ENCODE assay signal across 8 cellular contexts in the genomic region with DNA sequence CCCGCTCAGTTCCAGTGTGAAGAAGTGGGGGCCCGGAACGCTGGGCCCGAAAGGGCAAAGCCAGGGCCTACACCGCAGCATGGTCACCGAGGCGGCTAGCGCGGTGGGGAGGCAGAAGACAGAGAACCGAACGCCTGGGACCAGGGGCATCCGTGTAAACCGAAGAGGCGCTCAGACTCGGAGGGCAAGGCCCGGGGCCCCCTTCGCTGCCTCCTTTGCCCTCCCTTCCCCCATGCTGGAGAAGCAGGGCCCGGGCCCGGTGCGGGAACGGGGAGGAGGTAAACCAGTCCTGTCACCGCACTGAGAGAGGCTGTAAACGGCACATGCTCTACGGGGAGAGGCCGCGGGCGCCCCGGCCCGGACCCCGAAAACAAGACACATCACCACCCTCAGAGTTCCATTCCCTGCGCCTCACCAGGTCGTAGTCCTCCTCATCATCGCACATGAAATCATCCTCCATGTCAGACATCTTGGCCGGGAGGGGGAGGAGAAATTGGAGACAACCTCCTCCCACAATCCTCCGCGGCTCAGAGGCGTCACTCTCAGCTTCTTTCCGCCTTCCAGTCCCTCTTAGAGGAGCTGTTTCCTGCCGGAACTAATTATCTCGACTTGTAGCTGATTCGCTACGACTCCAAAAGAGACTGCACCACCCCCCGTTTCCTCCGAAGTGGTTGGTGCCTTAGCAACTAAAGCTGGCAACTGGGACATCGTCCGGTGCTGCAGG. TPM values are rescaled to one million over a fixed set of nuclear protein-coding genes. Genes with fewer than 3 reads are reported as not detected.
A peak's percentile ranks its signal among the peaks of the same experiment; 100 is the strongest.
DNase-seq lines count a peak whose midpoint lies in the region; ATAC-seq and TF ChIP-seq lines count a peak whose summit lies in the region.

Gene COPS2 (minus strand): TSS at position 490 of the 724 bp plus-strand sequence. CDS start 21 bp downstream, at position 469.

- peak; percentile 89 for ATAC-seq in GM21723 (IDR thresholded peaks at IDR 0.05; ENCODE audit: unreplicated experiment)
- peak; percentile 98 for ATAC-seq in Panc1
- peak; percentile 99 for ATAC-seq in esophagus mucosa

- H3K9ac ChIP-seq in muscle layer of colon (ENCODE audit: low read length): peak within 1 kb of the TSS; percentile 97

- in situ Hi-C loops in Panc1 (cut with HindIII; ENCODE audit: low pct_unique_long_range_greater_than_20kb, low sequenced_read_pairs): no loop called here

- H3K4me1 ChIP-seq in Panc1 (ENCODE audit: control insufficient read depth, insufficient read depth, low read length) (peaks cover 3% of the 10 kb centered on the region; the same call in 1 of the 2 replicates), muscle layer of colon (ENCODE audit: insufficient read depth, low read length) (peaks cover 7% of the 10 kb centered on the region)

- H3K27me3 ChIP-seq in Panc1 (ENCODE audit: control insufficient read depth, insufficient read depth, low read length) (no peaks in the 10 kb centered on the region), muscle layer of colon (ENCODE audit: control insufficient read depth in 1 of 2, insufficient read depth in 2 of 2, low read length in 2 of 2) (no peaks in the 10 kb centered on the region)

- H3K27ac ChIP-seq in Panc1 (ENCODE audit: low read length) (peak within 1 kb of the TSS; percentile 93), muscle layer of colon (ENCODE audit: low read depth, low read length) (peak within 1 kb of the TSS; percentile 74)

- CTCF ChIA-PET in Panc1 (lab: Charles Lee): no interaction called here

- DNase-seq in DMS53 (lab: John Stamatoyannopoulos, UW) (peak; percentile 97), KG1 (lab: John Stamatoyannopoulos, UW) (peak; percentile 95), Panc1 (ENCODE audit: low read depth, low spot score) (peak; percentile 98)
- DNase-seq in activated T-cell treated with anti-CD3 and anti-CD28 coated beads, Interleukin-2, amount 50 U/mL, for 48 hours: peak; percentile 94
- peak; percentile 86 for DNase-seq in stimulated activated CD8-positive, alpha-beta memory T cell treated with anti-CD3 and anti-CD28 coated beads, Interleukin-7, amount 100 ng/mL, for 24 hours (ENCODE audit: low read depth)

- H3K36me3 ChIP-seq in Panc1 (ENCODE audit: control insufficient read depth, insufficient read depth, low read length) (no peaks in the 10 kb centered on the region; the same call in 1 of the 2 replicates), muscle layer of colon (ENCODE audit: insufficient read depth, low read length) (no peaks in the 10 kb centered on the region)

- no peak for TF ChIP-seq CTCF in Panc1 (IDR thresholded peaks at IDR 0.05)

- H3K4me3 ChIP-seq in Panc1 (ENCODE audit: low read depth in 2 of 2, low read length in 2 of 2) (peak within 1 kb of the TSS; percentile 97 to 98), muscle layer of colon (ENCODE audit: low read depth in 1 of 2, low read length in 2 of 2) (peak within 1 kb of the TSS; percentile 85 to 91)

- intact Hi-C loops in Panc1 (cut with micrococcal nuclease; ENCODE audit: unreplicated experiment): no loop called here

- POLR2A ChIA-PET in Panc1 (lab: Charles Lee): interaction anchor here (0.6 to 1.1 kb wide), 3 partner anchors 15 to 1195 kb away, joined by 3 to 7 read pairs (median 3); partner anchors contain the start of gene GALK2

- H3K9me3 ChIP-seq in Panc1 (ENCODE audit: control insufficient read depth, insufficient read depth, low read depth, low read length) (no peaks in the 10 kb centered on the region), muscle layer of colon (ENCODE audit: low read length) (no peaks in the 10 kb centered on the region)

- TSS peak; percentile 67 for BruUV-seq in Panc1 (replicated peaks; lab: Mats Ljungman, UMichigan)

RNA-seq across cellular contexts. Expression of gene COPS2, which starts in this region (rescaled TPM):
- 69.4 TPM for total RNA-seq in Panc1 (2021; ENCODE audit: unreplicated experiment)
- 28.9 TPM for polyA plus RNA-seq in Panc1 (2012; ENCODE audit: insufficient read length)
- 53.2 TPM for total RNA-seq in esophagus mucosa

Comparison
In these comparisons a context has a peak if more than half of its experiments do, and no peak if none do; other contexts are left out.
1. Peak in every context shown above with its lines: DNase-seq, ATAC-seq, H3K4me3 ChIP-seq and H3K27ac ChIP-seq.